In genomic region chr9:3520564-3520963, GRCh38 we compare ENCODE assay signal across 22 cellular contexts.
"Had no signal": no experiment of that assay in that cellular context is flagged by ENCODE, and none has a peak within 500 bp of the region (broad histone marks: within the 10 kb centered on the region; RNA-seq: fewer than 3 reads in every experiment).

No MANE protein-coding gene starts in this region.

- H3K27me3 ChIP-seq: esophagus squamous epithelium, gastroesophageal sphincter, sigmoid colon, tibial artery had no signal

- H3K36me3 ChIP-seq: esophagus squamous epithelium, gastroesophageal sphincter, sigmoid colon, tibial artery had no signal

- H3K4me3 ChIP-seq: esophagus squamous epithelium, gastroesophageal sphincter, sigmoid colon, tibial artery had no signal

- DNase-seq: activated B cell treated with CpG ODN at 0.5 μM for 24 hours; activated CD4-positive, alpha-beta T cell treated with anti-CD3 and anti-CD28 coated beads for 4 hours; activated CD4-positive, alpha-beta T cell treated with anti-CD3 and anti-CD28 coated beads, Interleukin-2, amount 50 U/mL, for 48 hours; activated CD8-positive, alpha-beta memory T cell treated with anti-CD3 and anti-CD28 coated beads, Interleukin-2, amount 50 U/mL, for 48 hours; activated effector memory CD4-positive, alpha-beta T cell treated with Interleukin-2 at 50 U/mL for 16 hours; activated naive CD4-positive, alpha-beta T cell treated with anti-CD3 and anti-CD28 coated beads for 36 hours; activated naive CD8-positive, alpha-beta T cell treated with anti-CD3 and anti-CD28 coated beads, Interleukin-2, amount 10 ng/mL, durations not matched to agents 7 days and 5 days; activated T-cell treated with anti-CD3 and anti-CD28 coated beads, Interleukin-2, amount 50 U/mL, for 48 hours; amygdala; cortex of kidney; endodermal cell; esophagus squamous epithelium; head of caudate nucleus; islet precursor cell; left cardiac atrium; occipital lobe; sigmoid colon; stimulated activated CD4-positive, alpha-beta T cell treated with anti-CD3 and anti-CD28 coated beads, Interleukin-4, amount 100 ng/mL, for 1 hour; stimulated activated naive CD8-positive, alpha-beta T cell treated with anti-CD3 and anti-CD28 coated beads, Interleukin-15, amount 100 ng/mL, for 72 hours; T1000; tibial artery had no signal

- H3K27ac ChIP-seq: esophagus squamous epithelium, gastroesophageal sphincter, sigmoid colon, tibial artery had no signal

- H3K9me3 ChIP-seq: esophagus squamous epithelium, gastroesophageal sphincter, sigmoid colon, tibial artery had no signal
